ENCODE assay signal across 22 cellular contexts in genomic region chr16:1584926-1585487, GRCh38. TPM values are rescaled to one million over a fixed set of nuclear protein-coding genes. Genes with fewer than 3 reads are reported as not detected.
A peak's percentile ranks its signal among the peaks of the same experiment; 100 is the strongest.
DNase-seq lines count a peak whose midpoint lies in the region; ATAC-seq and TF ChIP-seq lines count a peak whose summit lies in the region.
"Had no signal": no experiment of that assay in that cellular context is flagged by ENCODE, and none has a peak within 500 bp of the region (broad histone marks: within the 10 kb centered on the region; RNA-seq: fewer than 3 reads in every experiment).

No MANE protein-coding gene starts in this region.

- H3K27me3 Mint-ChIP-seq in glutamatergic neuron (ENCODE audit: unreplicated experiment), result peaks cover 4% of the 10 kb centered on the region
- H3K27me3 Mint-ChIP-seq in stimulated activated naive B cell treated with anti-CD40 and anti-IgM and Interleukin-4, amounts not matched to agents 10 μg/mL and 1 μg/mL and 100 μg/mL, for 72 hours, result no peaks in the 10 kb centered on the region

- TF ChIP-seq POLR2A in erythroblast (IDR thresholded peaks at IDR 0.05; ENCODE audit: low read length), result no peak

- H3K4me1 Mint-ChIP-seq in glutamatergic neuron (ENCODE audit: low read depth, unreplicated experiment), result no peaks in the 10 kb centered on the region
- H3K4me1 Mint-ChIP-seq in stimulated activated naive B cell treated with anti-CD40 and anti-IgM and Interleukin-4, amounts not matched to agents 10 μg/mL and 1 μg/mL and 100 μg/mL, for 72 hours, result no peaks in the 10 kb centered on the region

- DNase-seq in NCI-H2107 treated with DMSO at 0.1 percent for 48 hours (lab: John Stamatoyannopoulos, UW; ENCODE audit: unreplicated experiment) (peak; percentile 3), NCI-H2107 (lab: John Stamatoyannopoulos, UW) (no peak), astrocyte of the hippocampus (ENCODE audit: low read depth, low spot score) (peak; percentile 34), glutamatergic neuron (no peak), GM19240 (ENCODE audit: insufficient read length, low spot score) (no peak), erythroblast (lab: John Stamatoyannopoulos, UW) (no peak)
- DNase-seq in stimulated activated naive B cell treated with anti-CD40 and anti-IgM and Interleukin-4, amounts not matched to agents 10 μg/mL and 1 μg/mL and 100 μg/mL, for 72 hours, result no peak
- DNase-seq: 8988T, C1 segment of cervical spinal cord, DMS53, GF-D8, GOT3, HCEC 1CT, Kasumi-1, NCI-H1417 treated with DMSO at 0.1 percent for 48 hours, NCI-H187, NCI-H510A treated with DMSO at 0.1 percent for 48 hours, NCI-H82, PC-3, SHP77 had no signal

- H3K27ac Mint-ChIP-seq in glutamatergic neuron (ENCODE audit: unreplicated experiment), result no peak overlapping the region
- peak overlapping the region; percentile 83 for H3K27ac Mint-ChIP-seq in stimulated activated naive B cell treated with anti-CD40 and anti-IgM and Interleukin-4, amounts not matched to agents 10 μg/mL and 1 μg/mL and 100 μg/mL, for 72 hours

- H3K36me3 Mint-ChIP-seq in glutamatergic neuron (ENCODE audit: unreplicated experiment), result peaks cover 7% of the 10 kb centered on the region
- H3K36me3 Mint-ChIP-seq in stimulated activated naive B cell treated with anti-CD40 and anti-IgM and Interleukin-4, amounts not matched to agents 10 μg/mL and 1 μg/mL and 100 μg/mL, for 72 hours, result peaks cover 8 to 32% of the 10 kb centered on the region in 2 donors

- ATAC-seq in stimulated activated naive B cell treated with anti-CD40 and anti-IgM and Interleukin-4, amounts not matched to agents 10 μg/mL and 1 μg/mL and 100 μg/mL, for 72 hours (replicated peaks), result no peak
- ATAC-seq: PC-3 had no signal

- H3K9me3 Mint-ChIP-seq in glutamatergic neuron (ENCODE audit: unreplicated experiment), result peaks cover 6% of the 10 kb centered on the region
- peaks cover 4 to 6% of the 10 kb centered on the region in 2 donors for H3K9me3 Mint-ChIP-seq in stimulated activated naive B cell treated with anti-CD40 and anti-IgM and Interleukin-4, amounts not matched to agents 10 μg/mL and 1 μg/mL and 100 μg/mL, for 72 hours

- peak overlapping the region; percentile 18 for H3K4me3 Mint-ChIP-seq in glutamatergic neuron (ENCODE audit: unreplicated experiment)
- no peak overlapping the region for H3K4me3 Mint-ChIP-seq in stimulated activated naive B cell treated with anti-CD40 and anti-IgM and Interleukin-4, amounts not matched to agents 10 μg/mL and 1 μg/mL and 100 μg/mL, for 72 hours

- no peak for TF ChIP-seq CTCF in glutamatergic neuron (IDR thresholded peaks at IDR 0.05; ENCODE audit: partially characterized antibody, unreplicated experiment)

RNA-seq across cellular contexts. Expression of gene IFT140, which starts 26.9 kb away (rescaled TPM):
- total RNA-seq in glutamatergic neuron (ENCODE audit: unreplicated experiment), result 33.4 TPM

RNA-seq across cellular contexts. Expression of gene CRAMP1, which starts 27.2 kb away (rescaled TPM):
- 52.4 TPM for total RNA-seq in glutamatergic neuron (ENCODE audit: unreplicated experiment)

RNA-seq across cellular contexts. Expression of gene TMEM204, which starts 51.5 kb away (rescaled TPM):
- total RNA-seq in glutamatergic neuron (ENCODE audit: unreplicated experiment), result 0.22 TPM
- total RNA-seq: MCF 10A, PC-3, RPMI7951 had no signal

Comparison
In these comparisons a context has a peak if more than half of its experiments do, and no peak if none do; other contexts are left out.
1. DNase-seq: peak in NCI-H2107 treated with DMSO at 0.1 percent for 48 hours (single experiment) and astrocyte of the hippocampus (single experiment); none in NCI-H2107 (single experiment), glutamatergic neuron (single experiment), stimulated activated naive B cell treated with anti-CD40 and anti-IgM and Interleukin-4, amounts not matched to agents 10 μg/mL and 1 μg/mL and 100 μg/mL, for 72 hours (single experiment), GM19240 (single experiment) and erythroblast (0 of 2).